18 cellular contexts compared by ENCODE assay signal in the genomic region with DNA sequence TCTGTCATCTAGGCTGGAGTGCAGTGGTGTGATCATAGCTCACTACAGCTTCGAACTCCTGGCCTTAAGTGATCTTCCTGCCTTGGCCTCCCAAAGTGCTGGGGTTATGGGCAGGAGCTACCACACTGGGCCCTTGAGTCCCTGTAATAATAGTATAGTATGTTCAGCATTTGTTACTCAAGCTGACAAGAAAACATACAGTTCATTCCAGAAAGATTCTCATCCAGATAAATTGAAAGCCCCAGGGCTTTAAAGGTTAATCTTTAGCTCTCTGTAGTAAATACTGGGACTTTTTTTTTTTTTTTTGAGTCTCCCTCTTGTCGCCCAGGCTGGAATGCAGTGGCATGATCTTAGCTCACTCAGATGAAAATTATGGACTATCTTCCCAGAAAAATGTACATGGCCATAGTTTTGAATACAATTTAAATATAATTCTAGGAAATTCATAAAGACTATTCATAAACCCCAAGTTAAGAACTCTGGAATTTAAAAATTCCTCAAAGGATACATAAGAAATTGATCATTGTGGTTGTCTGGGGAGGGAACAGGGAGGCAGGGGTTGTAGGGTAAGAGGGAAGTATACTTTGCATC. TPM values are rescaled to one million over a fixed set of nuclear protein-coding genes. Genes with fewer than 3 reads are reported as not detected.
A peak's percentile ranks its signal among the peaks of the same experiment; 100 is the strongest.
DNase-seq lines count a peak whose midpoint lies in the region; ATAC-seq and TF ChIP-seq lines count a peak whose summit lies in the region.
"Had no signal": no experiment of that assay in that cellular context is flagged by ENCODE, and none has a peak within 500 bp of the region (broad histone marks: within the 10 kb centered on the region; RNA-seq: fewer than 3 reads in every experiment).

No MANE protein-coding gene starts in this region.

- H2BK120ac ChIP-seq in IMR-90 (ENCODE audit: low read depth, low read length): no peak overlapping the region

- H3K4me3 ChIP-seq in IMR-90 (ENCODE audit: insufficient read depth, low read depth, low read length) (no peak overlapping the region), ovary (no peak overlapping the region)
- H3K4me3 ChIP-seq: GM23338, PC-9 had no signal

- H3K4me1 ChIP-seq in IMR-90 (ENCODE audit: control insufficient read depth, insufficient read depth, low read length) (no peaks in the 10 kb centered on the region), ovary (ENCODE audit: insufficient read depth) (peaks cover 3% of the 10 kb centered on the region)

- no TSS peak for BruUV-seq in IMR-90 (replicated peaks; lab: Mats Ljungman, UMichigan)

- H2AK9ac ChIP-seq in IMR-90 (replicated peaks; ENCODE audit: low read depth, low read length, poor library complexity): no peak overlapping the region

- H3K18ac ChIP-seq in IMR-90 (ENCODE audit: low read depth, low read length): no peak overlapping the region

- H3K56ac ChIP-seq in IMR-90 (ENCODE audit: extremely low read depth, insufficient read depth, low read length): no peak overlapping the region

- CTCF ChIA-PET in IMR-90 (lab: Yijun Ruan, JAX): no interaction called here

- dilution Hi-C loops in IMR-90 (cut with HindIII; ENCODE audit: low sequenced_read_pairs, unreplicated experiment): no loop called here

- no peak overlapping the region for H4K91ac ChIP-seq in IMR-90 (ENCODE audit: insufficient read depth, low read depth, low read length)

- no peak overlapping the region for H3K14ac ChIP-seq in IMR-90 (replicated peaks; ENCODE audit: low read depth, low read length)

- no peaks in the 10 kb centered on the region for H3K9me1 ChIP-seq in IMR-90 (ENCODE audit: insufficient read depth, low read length)

- no peak for TF ChIP-seq RAD21 in IMR-90 (IDR thresholded peaks at IDR 0.05; ENCODE audit: low read length)

- no peaks in the 10 kb centered on the region for H3K27me3 ChIP-seq in IMR-90 (ENCODE audit: control insufficient read depth, insufficient read depth, low read length)
- H3K27me3 ChIP-seq in ovary: no peaks in the 10 kb centered on the region

- ATAC-seq in IMR-90 (ENCODE audit: low read depth) (peak; percentile 17; the same call in 1 of the 2 replicates), left colon (peak; percentile 32), HG03469 (IDR thresholded peaks at IDR 0.05; ENCODE audit: unreplicated experiment) (no peak)
- ATAC-seq: GM23338, HCT116, SK-N-SH treated with all-trans-retinoic acid at 6 μM for 48 hours had no signal

- POLR2A ChIA-PET in IMR-90 (lab: Charles Lee; ENCODE audit: unreplicated experiment): no interaction called here

- no peak overlapping the region for H3K4ac ChIP-seq in IMR-90 (ENCODE audit: low read depth, low read length)

- H4K8ac ChIP-seq in IMR-90 (ENCODE audit: low read depth in 2 of 2, low read length in 2 of 2): no peak overlapping the region

- H2AFZ ChIP-seq in IMR-90 (replicated peaks; ENCODE audit: low read length, poor library complexity): no peak overlapping the region
- H2AFZ ChIP-seq: GM23338, PC-9 had no signal

- H3K9ac ChIP-seq in IMR-90 (ENCODE audit: low read depth, low read length): no peak overlapping the region
- H3K9ac ChIP-seq: KMS-11 had no signal

- H4K20me1 ChIP-seq in IMR-90 (ENCODE audit: insufficient read depth, low read length): no peaks in the 10 kb centered on the region

- no peak overlapping the region for H2BK5ac ChIP-seq in IMR-90 (ENCODE audit: low read depth, low read length, poor library complexity, severe bottlenecking)

- TF ChIP-seq POLR2A in IMR-90 (IDR thresholded peaks at IDR 0.05; ENCODE audit: low read depth, low read length) (no peak), ovary (IDR thresholded peaks at IDR 0.05) (no peak)

- intact Hi-C loops in IMR-90 (cut with micrococcal nuclease) (no loop called here), left colon (cut with DNase I, micrococcal nuclease) (no loop called here), ovary (cut with DNase I) (no loop called here)

- no peaks in the 10 kb centered on the region for H3K9me3 ChIP-seq in IMR-90 (ENCODE audit: control insufficient read depth, insufficient read depth, low read length)
- H3K9me3 ChIP-seq in ovary: no peaks in the 10 kb centered on the region

- no peak overlapping the region for H2AK5ac ChIP-seq in IMR-90 (ENCODE audit: low read depth, low read length)

- H3K23ac ChIP-seq in IMR-90 (ENCODE audit: low read depth, low read length): no peak overlapping the region

- no peak overlapping the region for H2BK15ac ChIP-seq in IMR-90 (ENCODE audit: low read depth, low read length)

- no peak overlapping the region for H3K4me2 ChIP-seq in IMR-90 (ENCODE audit: low read depth, low read length)
- H3K4me2 ChIP-seq: GM23338, KMS-11, PC-9 had no signal

- no peak for TF ChIP-seq CTCF in IMR-90 (conservative IDR thresholded peaks at IDR 0.05; ENCODE audit: low read depth, low read length)
- TF ChIP-seq CTCF in ovary (IDR thresholded peaks at IDR 0.05): no peak

- H3K36me3 ChIP-seq in IMR-90 (ENCODE audit: control insufficient read depth, insufficient read depth, low read length): no peaks in the 10 kb centered on the region
- no peaks in the 10 kb centered on the region for H3K36me3 ChIP-seq in ovary

- H4K5ac ChIP-seq in IMR-90 (ENCODE audit: low read depth, low read length): no peak overlapping the region

- no CpG with 5 or more reads among the region's 2 CpGs for WGBS in IMR-90 (ENCODE audit: extremely low coverage in 2 of 2, insufficient read length in 1 of 2), 2 experiments
- 73 to 85% (median 81%) methylated on average over 2 of the region's 2 CpGs for WGBS in ovary, 3 donors

- in situ Hi-C loops in Caki2 (cut with HindIII; ENCODE audit: low pct_unique_long_range_greater_than_20kb, low sequenced_read_pairs) (no loop called here), IMR-90 (cut with MboI; ENCODE audit: low sequenced_read_pairs) (no loop called here)

- no peak overlapping the region for H3K27ac ChIP-seq in IMR-90 (ENCODE audit: insufficient read depth, low read length)
- H3K27ac ChIP-seq in ovary: no peak overlapping the region
- H3K27ac ChIP-seq: KMS-11, PC-9, RWPE1 had no signal

- TF ChIP-seq EP300 in ovary (IDR thresholded peaks at IDR 0.05): no peak

- H3K79me1 ChIP-seq in IMR-90 (ENCODE audit: low read depth in 1 of 2, low read length in 2 of 2): no peaks in the 10 kb centered on the region; a peak in 1 of 4 replicates

- DNase-seq in Caki2 (ENCODE audit: low read depth) (peak; percentile 83), IMR-90 (no peak), left colon (no peak), renal cortical epithelial cell (ENCODE audit: low read depth) (peak; percentile 90), ovary (no peak)
- no peak for DNase-seq in activated CD4-positive, alpha-beta T cell treated with anti-CD3 and anti-CD28 coated beads, Interleukin-2, amount 50 U/mL, for 4 hours
- DNase-seq: DMS153, NCI-H1436, NCI-H1930, NCI-H526, PC-9, SIG-M5 had no signal

- no peak overlapping the region for H2BK20ac ChIP-seq in IMR-90 (ENCODE audit: low read depth, low read length)

TF ChIP-seq in IMR-90, 13 proteins besides CTCF, POLR2A, EP300 and RAD21:
- TF ChIP-seq MAZ (IDR thresholded peaks at IDR 0.05; ENCODE audit: borderline replicate concordance, low read depth, low read length) (no peak), BHLHE40 (IDR thresholded peaks at IDR 0.05; ENCODE audit: low read depth, low read length) (no peak), NFE2L2 (IDR thresholded peaks at IDR 0.05; ENCODE audit: low read depth, low read length) (no peak), RFX5 (IDR thresholded peaks at IDR 0.05; ENCODE audit: low read depth, low read length) (no peak), ELK1 (IDR thresholded peaks at IDR 0.05; ENCODE audit: borderline replicate concordance, low read depth, low read length) (no peak), CEBPB (IDR thresholded peaks at IDR 0.05; ENCODE audit: low read depth, low read length) (no peak), CHD1 (IDR thresholded peaks at IDR 0.05; ENCODE audit: low read depth, low read length) (no peak)
TF ChIP-seq in IMR-90: peak in this region for 0.

RNA-seq across cellular contexts. Expression of gene BRCA1, which starts 11.0 kb away (rescaled TPM):
- total RNA-seq in Caki2 (2014; rRNA removed; shearing (Covaris generic); ENCODE audit: low replicate concordance): 36.4 and 41.3 TPM in 2 replicates
- total RNA-seq in IMR-90 (2012; rRNA removed) (17.7 and 20.0 TPM in 2 replicates), left colon (10 to 100 TPM in 1 of 2 donors, 1 to 10 TPM in 1; 7.0 to 10.3 TPM), renal cortical epithelial cell (8.8 and 14.9 TPM in 2 replicates), ovary (1 to 10 TPM; 2.5 to 5.4 (median 4.9) TPM)
- polyA plus RNA-seq in IMR-90 (2012; rRNA removed) (8.3 and 9.5 TPM in 2 replicates), ovary (1 to 10 TPM; 1.9 to 4.5 TPM)
- polyA plus RNA-seq in IMR-90 (2012; cell fraction: cytosol; rRNA removed): 3.0 and 6.3 TPM in 2 replicates
- polyA plus RNA-seq in IMR-90 (2012; cell fraction: nucleus; rRNA removed; ENCODE audit: low replicate concordance): 4.9 and 7.4 TPM in 2 replicates

RNA-seq across cellular contexts. Expression of gene NBR1, which starts 56.8 kb away (rescaled TPM):
- total RNA-seq in Caki2 (2014; rRNA removed; shearing (Covaris generic); ENCODE audit: low replicate concordance): 55.0 and 74.3 TPM in 2 replicates
- 105 and 132 TPM in 2 replicates for total RNA-seq in IMR-90 (2012; rRNA removed)
- polyA plus RNA-seq in IMR-90 (2012; rRNA removed): 47.7 and 52.4 TPM in 2 replicates
- 24.9 and 33.5 TPM in 2 replicates for polyA plus RNA-seq in IMR-90 (2012; cell fraction: cytosol; rRNA removed)
- polyA plus RNA-seq in IMR-90 (2012; cell fraction: nucleus; rRNA removed; ENCODE audit: low replicate concordance): 9.6 and 31.7 TPM in 2 replicates
- 100 to 1,000 TPM; 103 to 131 TPM for total RNA-seq in left colon
- total RNA-seq in renal cortical epithelial cell: 73.6 and 141 TPM in 2 replicates
- total RNA-seq in ovary: 10 to 100 TPM; 58.2 to 89.1 (median 78.6) TPM
- polyA plus RNA-seq in ovary: 100 to 1,000 TPM in 1 of 2 donors, 10 to 100 TPM in 1; 60.3 to 124 TPM

Comparison
In these comparisons a context has a peak if more than half of its experiments do, and no peak if none do; other contexts are left out.
1. DNase-seq: peak in Caki2 (single experiment) and renal cortical epithelial cell (single experiment); none in IMR-90 (single experiment), left colon (0 of 2), activated CD4-positive, alpha-beta T cell treated with anti-CD3 and anti-CD28 coated beads, Interleukin-2, amount 50 U/mL, for 4 hours (0 of 2) and ovary (0 of 5).